9 cellular contexts compared by ENCODE assay signal in the genomic region with DNA sequence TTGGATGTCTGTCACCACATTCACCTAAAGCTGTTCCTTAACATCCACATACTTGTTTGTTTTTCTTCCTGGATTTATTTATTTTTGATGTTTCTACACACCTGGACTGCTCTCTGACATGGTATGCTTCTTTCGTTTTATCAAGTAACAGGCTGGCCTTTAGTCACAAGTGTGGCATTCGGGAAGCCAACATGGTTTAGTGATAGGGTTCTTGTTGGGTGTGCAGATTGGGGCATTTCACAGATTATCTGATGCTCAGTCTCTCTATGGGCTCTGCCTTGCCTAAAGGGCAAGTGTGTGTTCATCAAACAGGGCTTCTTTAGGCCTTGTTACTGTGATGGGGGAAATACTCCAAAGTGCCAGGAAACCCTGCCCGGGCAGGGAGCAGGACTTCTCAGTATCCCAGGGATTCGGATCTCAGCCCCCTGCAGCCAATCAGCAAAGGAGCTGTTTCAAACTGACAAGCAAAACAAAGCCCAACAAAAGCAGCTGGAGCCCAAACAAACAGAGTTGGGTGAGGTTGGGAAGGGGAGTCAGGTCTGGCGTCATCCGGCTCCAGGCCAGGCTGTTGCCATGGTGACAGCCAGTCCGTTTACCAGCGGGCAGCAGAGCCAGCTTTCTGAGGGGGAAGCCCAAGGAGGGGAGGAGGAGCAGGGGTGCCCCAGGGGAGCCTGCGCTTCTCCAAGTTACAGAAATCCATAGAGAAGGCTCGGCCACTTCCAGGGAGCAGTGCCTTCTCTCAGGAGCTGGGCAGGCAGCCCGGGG. TPM values are rescaled to one million over a fixed set of nuclear protein-coding genes. Genes with fewer than 3 reads are reported as not detected.
DNase-seq lines count a peak whose midpoint lies in the region; ATAC-seq and TF ChIP-seq lines count a peak whose summit lies in the region.
"Had no signal": no experiment of that assay in that cellular context is flagged by ENCODE, and none has a peak within 500 bp of the region (broad histone marks: within the 10 kb centered on the region; RNA-seq: fewer than 3 reads in every experiment).

No MANE protein-coding gene starts in this region.

- peaks cover 6 to 22% of the 10 kb centered on the region in 2 experiments; a peak in 2 of 4 replicates for H3K4me1 ChIP-seq in SK-N-SH (ENCODE audit: control insufficient read depth in 1 of 2, insufficient read depth in 2 of 2, low read depth in 1 of 2, low read length in 1 of 2)

- peak overlapping the region; percentile 29; the same call in 1 of the 2 replicates for H3K9ac ChIP-seq in SK-N-SH

- no peak overlapping the region for H3K27ac Mint-ChIP-seq in activated CD4-positive, alpha-beta T cell treated with anti-CD3 and anti-CD28 coated beads, Interleukin-2, amount 10 ng/mL, durations not matched to agents 7 days and 5 days
- no peak overlapping the region for H3K27ac Mint-ChIP-seq in stimulated activated memory B cell treated with anti-CD40 and anti-IgM and Interleukin-4, amounts not matched to agents 10 μg/mL and 1 μg/mL and 100 μg/mL, for 72 hours

- H3F3A ChIP-seq in SK-N-SH (replicated peaks; ENCODE audit: insufficient read depth), result no peaks in the 10 kb centered on the region

- DNase-seq in H4 (ENCODE audit: low spot score) (peak; percentile 84), SK-N-SH (peak; percentile 82), globus pallidus (ENCODE audit: low spot score) (peak; percentile 90), omental fat pad (ENCODE audit: low spot score) (peak; percentile 66), HuH-7.5 (ENCODE audit: low spot score) (no peak)
- DNase-seq in activated CD4-positive, alpha-beta T cell treated with anti-CD3 and anti-CD28 coated beads, Interleukin-2, amount 10 ng/mL, durations not matched to agents 7 days and 5 days, result no peak
- DNase-seq in stimulated activated CD4-positive, alpha-beta T cell treated with anti-CD3 and anti-CD28 coated beads, Interleukin-4, amount 100 ng/mL, for 1 hour, result no peak

- H3K36me3 ChIP-seq in SK-N-SH (replicated peaks in 1 of 2; ENCODE audit: control insufficient read depth in 1 of 2, insufficient read depth in 2 of 2, low read length in 1 of 2), result no peaks in the 10 kb centered on the region

- H3K4me2 ChIP-seq in SK-N-SH, result peak overlapping the region; percentile 39; the same call in 1 of the 2 replicates

- no peak for TF ChIP-seq RAD21 in SK-N-SH (IDR thresholded peaks at IDR 0.05; ENCODE audit: low read length)

- CTCF ChIA-PET in SK-N-SH (lab: Yijun Ruan, JAX), result interaction anchor here (0.6 to 14.1 kb wide), 11 partner anchors 9 to 251 kb away, joined by 3 to 291 read pairs (median 5); no protein-coding TSS in a partner anchor
- CTCF ChIA-PET in activated CD4-positive, alpha-beta T cell treated with anti-CD3 and anti-CD28 coated beads, Interleukin-2, amount 10 ng/mL, durations not matched to agents 7 days and 5 days (lab: Charles Lee), result interaction anchor here (0.6 to 3.1 kb wide), 8 partner anchors 12 to 1869 kb away, joined by 3 to 12 read pairs (median 4); no protein-coding TSS in a partner anchor

- POLR2A ChIA-PET in SK-N-SH (lab: Yijun Ruan, JAX), result interaction anchor here (0.8 to 1.3 kb wide), 4 partner anchors 120 to 351 kb away, joined by 3 to 5 read pairs (median 4); a partner anchor contains a TSS
- POLR2A ChIA-PET in activated CD4-positive, alpha-beta T cell treated with anti-CD3 and anti-CD28 coated beads, Interleukin-2, amount 10 ng/mL, durations not matched to agents 7 days and 5 days (lab: Charles Lee), result no interaction called here

- H3K36me3 Mint-ChIP-seq in activated CD4-positive, alpha-beta T cell treated with anti-CD3 and anti-CD28 coated beads, Interleukin-2, amount 10 ng/mL, durations not matched to agents 7 days and 5 days (ENCODE audit: low read depth), result no peaks in the 10 kb centered on the region
- H3K36me3 Mint-ChIP-seq in stimulated activated memory B cell treated with anti-CD40 and anti-IgM and Interleukin-4, amounts not matched to agents 10 μg/mL and 1 μg/mL and 100 μg/mL, for 72 hours, result no peaks in the 10 kb centered on the region

- ATAC-seq in omental fat pad (ENCODE audit: low FRiP score), result peak; percentile 89
- no peak for ATAC-seq in stimulated activated memory B cell treated with anti-CD40 and anti-IgM and Interleukin-4, amounts not matched to agents 10 μg/mL and 1 μg/mL and 100 μg/mL, for 72 hours

- 0 out of 4 replicates have a peak, but pooled peaks of 1 of the 2 experiments have one; percentile 16 for TF ChIP-seq EP300 in SK-N-SH (IDR thresholded peaks at IDR 0.05; ENCODE audit: borderline replicate concordance in 1 of 2, low read depth in 1 of 2, low read length in 1 of 2)

- 28% methylated on average over 10 of the region's 11 CpGs for WGBS in SK-N-SH (ENCODE audit: low lambda C conversion rate)

- peaks cover 16% of the 10 kb centered on the region for H3K4me1 Mint-ChIP-seq in activated CD4-positive, alpha-beta T cell treated with anti-CD3 and anti-CD28 coated beads, Interleukin-2, amount 10 ng/mL, durations not matched to agents 7 days and 5 days
- H3K4me1 Mint-ChIP-seq in stimulated activated memory B cell treated with anti-CD40 and anti-IgM and Interleukin-4, amounts not matched to agents 10 μg/mL and 1 μg/mL and 100 μg/mL, for 72 hours, result peaks cover 12% of the 10 kb centered on the region

- H3K9me3 ChIP-seq in SK-N-SH, result no peaks in the 10 kb centered on the region

- peak overlapping the region; percentile 36; the same call in 1 of the 2 replicates for H2AFZ ChIP-seq in SK-N-SH (ENCODE audit: low read depth)

- H3K27ac ChIP-seq in SK-N-SH (ENCODE audit: low read depth in 2 of 2, low read length in 1 of 2), result peak overlapping the region; percentile 53 to 67; a peak in 3 of 4 replicates
- H3K27ac ChIP-seq: epithelial cell of prostate had no signal

- H3K9me2 ChIP-seq in SK-N-SH, result no peaks in the 10 kb centered on the region

- no peaks in the 10 kb centered on the region for H3K9me3 Mint-ChIP-seq in activated CD4-positive, alpha-beta T cell treated with anti-CD3 and anti-CD28 coated beads, Interleukin-2, amount 10 ng/mL, durations not matched to agents 7 days and 5 days
- H3K9me3 Mint-ChIP-seq in stimulated activated memory B cell treated with anti-CD40 and anti-IgM and Interleukin-4, amounts not matched to agents 10 μg/mL and 1 μg/mL and 100 μg/mL, for 72 hours, result no peaks in the 10 kb centered on the region

- no peak overlapping the region for H3K4me3 Mint-ChIP-seq in activated CD4-positive, alpha-beta T cell treated with anti-CD3 and anti-CD28 coated beads, Interleukin-2, amount 10 ng/mL, durations not matched to agents 7 days and 5 days
- no peak overlapping the region for H3K4me3 Mint-ChIP-seq in stimulated activated memory B cell treated with anti-CD40 and anti-IgM and Interleukin-4, amounts not matched to agents 10 μg/mL and 1 μg/mL and 100 μg/mL, for 72 hours

- H3K27me3 ChIP-seq in SK-N-SH (ENCODE audit: insufficient read depth), result no peaks in the 10 kb centered on the region

- no peak overlapping the region for H3K4me3 ChIP-seq in SK-N-SH (ENCODE audit: low read depth in 2 of 2, low read length in 1 of 2)

- H3K27me3 Mint-ChIP-seq in activated CD4-positive, alpha-beta T cell treated with anti-CD3 and anti-CD28 coated beads, Interleukin-2, amount 10 ng/mL, durations not matched to agents 7 days and 5 days, result peaks cover 6% of the 10 kb centered on the region
- peaks cover 5% of the 10 kb centered on the region for H3K27me3 Mint-ChIP-seq in stimulated activated memory B cell treated with anti-CD40 and anti-IgM and Interleukin-4, amounts not matched to agents 10 μg/mL and 1 μg/mL and 100 μg/mL, for 72 hours

- H4K20me1 ChIP-seq in SK-N-SH (ENCODE audit: insufficient read depth), result no peaks in the 10 kb centered on the region

- TF ChIP-seq CTCF in SK-N-SH (IDR thresholded peaks at IDR 0.05) (no peak), omental fat pad (IDR thresholded peaks at IDR 0.05) (no peak)

- no peaks in the 10 kb centered on the region for H3K79me2 ChIP-seq in SK-N-SH (ENCODE audit: insufficient read depth)

TF ChIP-seq in SK-N-SH, 30 proteins besides CTCF, POLR2A, EP300 and RAD21:
- TF ChIP-seq CHD2 (IDR thresholded peaks at IDR 0.05; ENCODE audit: low read length, partially characterized antibody), result no peak
- TF ChIP-seq RFX5 (IDR thresholded peaks at IDR 0.05; ENCODE audit: low read length), result 0 out of 2 replicates have a peak, but pooled peaks have one; percentile 35

RNA-seq across cellular contexts. Expression of a gene that starts 31.8 kb away (rescaled TPM):
- total RNA-seq in H4 (2014; rRNA removed; shearing (Covaris generic)), result 21.5 and 22.0 TPM in 2 replicates
- 285 and 309 TPM in 2 replicates for polyA plus RNA-seq in SK-N-SH (2012; rRNA removed)
- polyA plus RNA-seq in SK-N-SH (2012; cell fraction: cytosol; rRNA removed), result 143 and 157 TPM in 2 replicates
- 1,026 and 1,160 TPM in 2 replicates for polyA plus RNA-seq in SK-N-SH (2012; cell fraction: nucleus; rRNA removed)
- 1,000 to 10,000 TPM in 3 of 4 donors, 100 to 1,000 TPM in 1; 935 to 2,479 (median 2,174) TPM for total RNA-seq in omental fat pad
- 10 to 100 TPM; 28.0 to 35.7 TPM for total RNA-seq in activated CD4-positive, alpha-beta T cell treated with anti-CD3 and anti-CD28 coated beads, Interleukin-2, amount 10 ng/mL, durations not matched to agents 7 days and 5 days

Comparison
In these comparisons a context has a peak if more than half of its experiments do, and no peak if none do; other contexts are left out.
1. DNase-seq: peak in H4 (single experiment), SK-N-SH (single experiment), globus pallidus (single experiment) and omental fat pad (single experiment); none in activated CD4-positive, alpha-beta T cell treated with anti-CD3 and anti-CD28 coated beads, Interleukin-2, amount 10 ng/mL, durations not matched to agents 7 days and 5 days (single experiment), stimulated activated CD4-positive, alpha-beta T cell treated with anti-CD3 and anti-CD28 coated beads, Interleukin-4, amount 100 ng/mL, for 1 hour (single experiment) and HuH-7.5 (single experiment).
2. RNA of a gene that starts 31.8 kb away (total RNA-seq): 935 to 2,479 TPM in omental fat pad; 28.0 to 35.7 TPM in activated CD4-positive, alpha-beta T cell treated with anti-CD3 and anti-CD28 coated beads, Interleukin-2, amount 10 ng/mL, durations not matched to agents 7 days and 5 days and 21.5 to 22.0 TPM in H4; every median in the first group is over 10 times any median in the second.